ENCODE assay signal across 14 cellular contexts in the genomic region with DNA sequence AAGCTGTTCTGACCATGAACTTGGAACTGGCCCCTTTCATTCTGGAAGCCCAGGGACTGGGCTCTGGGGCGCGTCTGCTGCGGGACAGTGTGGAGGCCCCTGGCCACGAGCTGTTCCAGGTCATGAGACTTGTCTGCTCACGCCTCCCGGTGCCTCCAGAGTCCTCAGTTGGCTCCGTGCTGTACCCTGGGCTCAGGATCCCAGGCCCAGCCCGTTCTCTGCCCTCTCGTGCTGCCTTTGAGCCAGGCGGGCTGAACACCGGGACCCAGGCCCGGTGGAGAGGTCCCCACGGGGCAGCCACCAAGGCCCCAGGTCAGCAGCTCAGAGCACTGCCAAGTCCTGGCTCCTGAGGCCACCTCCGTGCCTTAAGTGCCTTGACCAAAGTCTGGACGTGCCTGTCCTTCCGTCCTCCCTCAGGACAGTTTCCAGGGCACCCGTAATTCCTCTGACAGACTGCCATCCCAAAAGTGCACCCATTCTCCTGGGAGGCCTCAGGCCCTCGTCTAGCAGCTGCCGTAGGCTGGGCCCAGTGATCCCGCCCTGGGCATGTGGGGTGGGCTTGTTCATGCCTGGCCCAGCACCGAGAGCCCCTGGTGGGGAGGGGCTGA. TPM values are rescaled to one million over a fixed set of nuclear protein-coding genes. Genes with fewer than 3 reads are reported as not detected.
DNase-seq lines count a peak whose midpoint lies in the region; TF ChIP-seq lines count a peak whose summit lies in the region.
"Had no signal": no experiment of that assay in that cellular context is flagged by ENCODE, and none has a peak within 500 bp of the region (broad histone marks: within the 10 kb centered on the region; RNA-seq: fewer than 3 reads in every experiment).

No MANE protein-coding gene starts in this region.

- no peaks in the 10 kb centered on the region for H4K20me1 ChIP-seq in GM23248 (ENCODE audit: insufficient read depth)

- H3K4me3 Mint-ChIP-seq in progenitor cell of endocrine pancreas (ENCODE audit: low read depth), result no peak overlapping the region
- H3K4me3 Mint-ChIP-seq in CD14-positive monocyte, result no peak overlapping the region
- H3K4me3 Mint-ChIP-seq: activated CD4-positive, alpha-beta T cell treated with anti-CD3 and anti-CD28 coated beads, Interleukin-2, amount 10 ng/mL, durations not matched to agents 7 days and 5 days; brain; H9; T-helper 1 cell treated with Interleukin-12 subunit alpha and Interleukin-12 subunit beta and Interleukin-4 antibody, amounts not matched to agents 30 μg/mL and 1 μg/mL, for 36 hours had no signal

- H3K23ac ChIP-seq in mesenchymal stem cell (ENCODE audit: low read length in 2 of 2), result no peak overlapping the region

- no peak overlapping the region for H3K14ac ChIP-seq in mesenchymal stem cell (ENCODE audit: low read length in 2 of 2)

- peak; percentile 45 for DNase-seq in GM23248
- no peak for DNase-seq in mesenchymal stem cell
- no peak for DNase-seq in suprapubic skin (ENCODE audit: low spot score in 2 of 2)
- DNase-seq in iPS-NIHi7 (ENCODE audit: extremely low spot score), result no peak
- DNase-seq in progenitor cell of endocrine pancreas (ENCODE audit: low spot score, unreplicated experiment), result no peak
- no peak for DNase-seq in CD14-positive monocyte (ENCODE audit: low spot score)
- no peak for DNase-seq in stimulated activated naive CD4-positive, alpha-beta T cell treated with Interleukin-2 at 50 U/mL for 16 hours (lab: John Stamatoyannopoulos, UW)
- DNase-seq: activated CD4-positive, alpha-beta T cell treated with anti-CD3 and anti-CD28 coated beads, Interleukin-2, amount 10 ng/mL, durations not matched to agents 7 days and 5 days; C1 segment of cervical spinal cord; H9 had no signal

- H3K4me1 ChIP-seq in GM23248 (ENCODE audit: insufficient read depth), result peaks cover 16% of the 10 kb centered on the region
- H3K4me1 ChIP-seq in mesenchymal stem cell (ENCODE audit: control insufficient read depth, insufficient read depth, low read depth, low read length), result peaks cover 80% of the 10 kb centered on the region
- peaks cover 79% of the 10 kb centered on the region for H3K4me1 ChIP-seq in suprapubic skin

- H3K36me3 Mint-ChIP-seq in progenitor cell of endocrine pancreas (ENCODE audit: insufficient read depth) (no peaks in the 10 kb centered on the region), CD14-positive monocyte (peaks cover 9 to 35% of the 10 kb centered on the region in 2 donors)
- H3K36me3 Mint-ChIP-seq: brain had no signal

- in situ Hi-C loops in GM23248 (cut with MboI), result no loop called here

- peak overlapping the region; percentile 4; the same call in 1 of the 2 replicates for H3K9ac ChIP-seq in GM23248
- peak overlapping the region; percentile 72 for H3K9ac ChIP-seq in mesenchymal stem cell (ENCODE audit: low read length)

- H3K18ac ChIP-seq in mesenchymal stem cell (ENCODE audit: low read depth in 1 of 2, low read length in 2 of 2), result no peak overlapping the region

- H2AK5ac ChIP-seq in mesenchymal stem cell (ENCODE audit: low read length, severe bottlenecking), result peak overlapping the region; percentile 26

- peaks cover 32% of the 10 kb centered on the region; the same call in 1 of the 2 replicates for H3K79me2 ChIP-seq in GM23248 (ENCODE audit: insufficient read depth)

- no peak overlapping the region for H3K27ac Mint-ChIP-seq in progenitor cell of endocrine pancreas
- peak overlapping the region in 3 of 7 donors; percentile 6 to 48 (median 46) for H3K27ac Mint-ChIP-seq in CD14-positive monocyte
- H3K27ac Mint-ChIP-seq: H9; T-helper 1 cell treated with Interleukin-12 subunit alpha and Interleukin-12 subunit beta and Interleukin-4 antibody, amounts not matched to agents 30 μg/mL and 1 μg/mL, for 36 hours had no signal

- H3K36me3 ChIP-seq in GM23248 (ENCODE audit: low read depth) (peaks cover 15% of the 10 kb centered on the region; the same call in 1 of the 2 replicates), mesenchymal stem cell (ENCODE audit: control insufficient read depth in 1 of 2, insufficient read depth in 2 of 2, low read depth in 1 of 2, low read length in 2 of 2) (peaks cover 59 to 60% of the 10 kb centered on the region in 2 experiments), suprapubic skin (peaks cover 38% of the 10 kb centered on the region)

- intact Hi-C loops in CD14-positive monocyte (cut with micrococcal nuclease), result loop anchor here in 1 of 2 donors (5.0 to 10.0 kb wide), 4 partner anchors 37 to 529 kb away; no protein-coding TSS in a partner anchor

- H3F3A ChIP-seq in GM23248 (ENCODE audit: insufficient read depth), result peaks cover 88% of the 10 kb centered on the region

- H3K4me2 ChIP-seq in GM23248 (ENCODE audit: unreplicated experiment) (no peak overlapping the region), mesenchymal stem cell (ENCODE audit: low read length, poor library complexity, severe bottlenecking) (no peak overlapping the region)

- no peak overlapping the region for H2BK5ac ChIP-seq in mesenchymal stem cell (ENCODE audit: low read depth, low read length, poor library complexity, severe bottlenecking)

- no peak overlapping the region for H3K4me3 ChIP-seq in GM23248
- H3K4me3 ChIP-seq in mesenchymal stem cell (ENCODE audit: insufficient read depth in 1 of 2, low read depth in 1 of 2, low read length in 2 of 2), result no peak overlapping the region
- H3K4me3 ChIP-seq in suprapubic skin, result no peak overlapping the region
- H3K4me3 ChIP-seq: mucosa of descending colon had no signal

- H3K4ac ChIP-seq in mesenchymal stem cell (ENCODE audit: low read depth in 1 of 2, low read length in 2 of 2), result peak overlapping the region in 1 of 2 experiments; percentile 15

- peak overlapping the region; percentile 31 to 50 for H2BK12ac ChIP-seq in mesenchymal stem cell (ENCODE audit: low read length in 2 of 2)

- 55 to 56% methylated on average over 14 to 20 of the region's 21 CpGs for WGBS in GM23248 (ENCODE audit: low coverage in 1 of 2, low lambda C conversion rate in 2 of 2, missing lambda C conversion rate in 2 of 2), 2 experiments
- 93% methylated on average over 21 of the region's 21 CpGs for WGBS in mesenchymal stem cell
- WGBS in suprapubic skin, result 55% methylated on average over 10 of the region's 21 CpGs

- no peak overlapping the region for H2BK120ac ChIP-seq in mesenchymal stem cell (ENCODE audit: low read depth, low read length)

- no peak for TF ChIP-seq CTCF in suprapubic skin (IDR thresholded peaks at IDR 0.05)
- TF ChIP-seq CTCF in progenitor cell of endocrine pancreas (IDR thresholded peaks at IDR 0.05; ENCODE audit: unreplicated experiment), result no peak
- TF ChIP-seq CTCF in CD14-positive monocyte (IDR thresholded peaks at IDR 0.05), result no peak

- H3K4me1 Mint-ChIP-seq in progenitor cell of endocrine pancreas (ENCODE audit: low read depth) (no peaks in the 10 kb centered on the region), CD14-positive monocyte (peaks cover 6% of the 10 kb centered on the region)

- no peaks in the 10 kb centered on the region for H3K9me2 ChIP-seq in GM23248 (ENCODE audit: insufficient read depth)

- H3K27ac ChIP-seq in GM23248 (peak overlapping the region; percentile 82), cingulate gyrus (ENCODE audit: low read depth, low read length) (peak overlapping the region; percentile 54), mesenchymal stem cell (ENCODE audit: low read length, poor library complexity, severe bottlenecking) (no peak overlapping the region), suprapubic skin (peak overlapping the region; percentile 81)

- TF ChIP-seq POLR2A in suprapubic skin (IDR thresholded peaks at IDR 0.05), result no peak

- H3K9me3 Mint-ChIP-seq in progenitor cell of endocrine pancreas (ENCODE audit: low read depth), result no peaks in the 10 kb centered on the region
- H3K9me3 Mint-ChIP-seq in CD14-positive monocyte, result no peaks in the 10 kb centered on the region
- H3K9me3 Mint-ChIP-seq: activated CD4-positive, alpha-beta T cell treated with anti-CD3 and anti-CD28 coated beads, Interleukin-2, amount 10 ng/mL, durations not matched to agents 7 days and 5 days; brain; H9; T-helper 1 cell treated with Interleukin-12 subunit alpha and Interleukin-12 subunit beta and Interleukin-4 antibody, amounts not matched to agents 30 μg/mL and 1 μg/mL, for 36 hours had no signal

- H3K79me1 ChIP-seq in mesenchymal stem cell (replicated peaks; ENCODE audit: low read length, poor library complexity, severe bottlenecking), result peaks cover 10% of the 10 kb centered on the region

- H3K27me3 ChIP-seq in GM23248 (replicated peaks; ENCODE audit: insufficient read depth), result no peaks in the 10 kb centered on the region
- no peaks in the 10 kb centered on the region for H3K27me3 ChIP-seq in mesenchymal stem cell (ENCODE audit: control insufficient read depth in 1 of 2, insufficient read depth in 1 of 2, low read length in 2 of 2)
- no peaks in the 10 kb centered on the region for H3K27me3 ChIP-seq in suprapubic skin

- no peak overlapping the region for H4K91ac ChIP-seq in mesenchymal stem cell (ENCODE audit: low read length)

- no peak overlapping the region for H2BK15ac ChIP-seq in mesenchymal stem cell (ENCODE audit: low read depth, poor library complexity, severe bottlenecking)

- H2AFZ ChIP-seq in GM23248 (no peak overlapping the region), mesenchymal stem cell (ENCODE audit: low read depth, low read length) (no peak overlapping the region)

- TF ChIP-seq EP300 in suprapubic skin (IDR thresholded peaks at IDR 0.05), result no peak

- H3K9me3 ChIP-seq in GM23248 (ENCODE audit: low read depth), result no peaks in the 10 kb centered on the region
- no peaks in the 10 kb centered on the region for H3K9me3 ChIP-seq in mesenchymal stem cell (ENCODE audit: control insufficient read depth, low read length)
- no peaks in the 10 kb centered on the region for H3K9me3 ChIP-seq in suprapubic skin
- H3K9me3 ChIP-seq: mucosa of descending colon had no signal

- H3K27me3 Mint-ChIP-seq in progenitor cell of endocrine pancreas (peaks cover 5% of the 10 kb centered on the region), CD14-positive monocyte (ENCODE audit: low read depth in 3 of 3) (no peaks in the 10 kb centered on the region)
- H3K27me3 Mint-ChIP-seq: activated CD4-positive, alpha-beta T cell treated with anti-CD3 and anti-CD28 coated beads, Interleukin-2, amount 10 ng/mL, durations not matched to agents 7 days and 5 days; brain had no signal

- peak overlapping the region; percentile 50 for H4K8ac ChIP-seq in mesenchymal stem cell (ENCODE audit: low read length)

RNA-seq across cellular contexts. Expression of gene PPARA, which starts 36.3 kb away (rescaled TPM):
- 10.9 and 14.4 TPM in 2 replicates for total RNA-seq in GM23248 (2014; rRNA removed; shearing (Covaris generic))
- polyA plus RNA-seq in GM23248 (2016; fragmentation: Nextera tagmentation; extraction: Ambion mirVana), result 8.4 and 8.7 TPM in 2 replicates
- polyA plus RNA-seq in mesenchymal stem cell (2013, experiment 1 of 2), result 7.7 TPM
- 6.9 TPM for polyA plus RNA-seq in mesenchymal stem cell (2013, experiment 2 of 2)
- 10 to 100 TPM; 18.7 to 53.8 (median 32.0) TPM for total RNA-seq in suprapubic skin
- total RNA-seq in progenitor cell of endocrine pancreas, result 33.5 and 33.6 TPM in 2 replicates
- polyA plus RNA-seq in CD14-positive monocyte, result 1 to 10 TPM; 3.7 to 4.9 TPM
